Comparison of ENCODE assay signal across 27 cellular contexts in the genomic region with DNA sequence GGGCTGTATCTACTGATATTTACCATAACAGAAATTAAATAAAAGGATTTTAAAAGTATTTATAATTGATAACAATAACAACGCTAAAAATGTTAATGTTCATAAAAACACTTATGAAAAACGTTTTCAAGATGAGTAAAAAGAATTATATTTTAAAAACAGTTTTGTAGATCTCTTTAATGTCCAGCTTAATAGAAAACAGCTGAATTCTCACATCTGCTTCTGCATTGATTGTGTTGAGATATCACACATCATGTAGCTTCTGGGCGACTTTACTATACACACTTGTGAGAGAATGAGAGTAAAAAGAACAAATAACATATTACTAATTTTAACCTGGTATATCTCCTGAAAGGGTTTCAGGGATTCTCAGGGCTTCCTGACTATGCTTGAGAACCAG.
"Had no signal": no experiment of that assay in that cellular context is flagged by ENCODE, and none has a peak within 500 bp of the region (broad histone marks: within the 10 kb centered on the region; RNA-seq: fewer than 3 reads in every experiment).

No MANE protein-coding gene starts in this region.

- H3K9me3 ChIP-seq: MG63, Peyer's patch, SJCRH30 had no signal

- H3K4me3 ChIP-seq: MG63, PC-9, Peyer's patch, SJCRH30 had no signal

- H3K4me1 ChIP-seq: SJCRH30 had no signal

- H3K27ac ChIP-seq: PC-9, Peyer's patch, SJCRH30 had no signal

- H3K9me3 Mint-ChIP-seq: T-cell had no signal

- H3K27ac Mint-ChIP-seq: T-cell had no signal

- H3K27me3 Mint-ChIP-seq: T-cell had no signal

- DNase-seq: IMR-90, Karpas-422, KG1, MG63, NCI-H1092, NCI-H1105 treated with DMSO at 0.1 percent for 48 hours, NCI-H1417 treated with DMSO at 0.1 percent for 48 hours, NCI-H146, NCI-H1694 treated with DMSO at 0.1 percent for 48 hours, NCI-H1930, NCI-H2081, NCI-H2107, NCI-H2171, NCI-H226, NCI-H446, NCI-H510A, NCI-H524 treated with DMSO at 0.1 percent for 48 hours, NCI-H69, NCI-H774, PC-9, Peyer's patch, SHP77 treated with DMSO at 0.1 percent for 48 hours, SJCRH30, SW 1271, T-cell had no signal

- H3K4me1 Mint-ChIP-seq: T-cell had no signal

- H3K36me3 ChIP-seq: MG63, Peyer's patch, SJCRH30 had no signal

- H3K4me3 Mint-ChIP-seq: T-cell had no signal

- FAIRE-seq: HepG2 had no signal

- H3K27me3 ChIP-seq: MG63, Peyer's patch, SJCRH30 had no signal

- ATAC-seq: HepG2, Right ventricle myocardium inferior, T-cell had no signal
